In the genomic region with DNA sequence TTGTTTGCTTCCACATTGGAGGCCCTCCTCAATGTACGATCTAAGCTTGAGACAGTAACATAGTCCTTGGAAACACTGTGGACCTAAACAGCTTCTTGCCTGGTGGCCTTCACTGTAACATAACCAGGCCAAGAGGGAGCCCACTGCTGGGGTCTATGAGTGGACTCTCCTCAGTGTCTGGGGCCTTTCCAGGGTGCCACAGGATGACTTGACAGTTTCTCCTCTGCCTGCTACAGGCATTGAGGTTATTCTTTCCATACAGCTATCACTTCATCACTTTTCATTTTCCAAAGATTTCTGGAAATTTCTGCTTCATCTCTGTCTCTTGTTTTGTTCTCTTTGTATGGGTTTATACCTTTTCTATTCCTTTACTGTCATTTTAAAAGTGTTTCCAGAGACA, we compare ENCODE assay signal across 37 cellular contexts. TPM values are rescaled to one million over a fixed set of nuclear protein-coding genes. Genes with fewer than 3 reads are reported as not detected.
"Had no signal": no experiment of that assay in that cellular context is flagged by ENCODE, and none has a peak within 500 bp of the region (broad histone marks: within the 10 kb centered on the region; RNA-seq: fewer than 3 reads in every experiment).

No MANE protein-coding gene starts in this region.

- H3K4me1 Mint-ChIP-seq: activated B cell treated with CpG ODN at 0.5 μM for 24 hours; activated CD4-positive, alpha-beta T cell treated with anti-CD3 and anti-CD28 coated beads, Interleukin-2, amount 10 ng/mL, durations not matched to agents 24 days and 14 days; activated naive CD8-positive, alpha-beta T cell treated with anti-CD3 and anti-CD28 coated beads for 36 hours; activated T-helper 17 cell treated with anti-CD3 and anti-CD28 coated beads, Interleukin-2, amount 50 U/mL, for 72 hours had no signal

- H3K27ac ChIP-seq: adrenal gland, body of pancreas, brain microvascular endothelial cell, breast epithelium, VCaP had no signal

- ATAC-seq: activated CD8-positive, alpha-beta T cell treated with anti-CD3 and anti-CD28 coated beads for 36 hours; activated naive CD4-positive, alpha-beta T cell treated with anti-CD3 and anti-CD28 coated beads, Interleukin-2, amount 50 U/mL, for 72 hours; activated T-cell treated with anti-CD3 and anti-CD28 coated beads, Interleukin-2, amount 50 U/mL, for 4 hours; activated T-cell treated with anti-CD3 and anti-CD28 coated beads, Interleukin-2, amount 50 U/mL, for 72 hours; activated T-helper 17 cell treated with anti-CD3 and anti-CD28 coated beads, Interleukin-2, amount 50 U/mL, for 72 hours; body of pancreas had no signal

- DNase-seq: activated B cell treated with CpG ODN at 0.5 μM for 24 hours; activated CD4-positive, alpha-beta memory T cell treated with anti-CD3 and anti-CD28 coated beads for 36 hours; activated CD4-positive, alpha-beta T cell treated with anti-CD3 and anti-CD28 coated beads for 4 hours; activated CD4-positive, alpha-beta T cell treated with anti-CD3 and anti-CD28 coated beads, Interleukin-2, amount 10 ng/mL, durations not matched to agents 24 days and 14 days; activated CD4-positive, alpha-beta T cell treated with anti-CD3 and anti-CD28 coated beads, Interleukin-2, amount 50 U/mL, for 1 hour; activated CD4-positive, alpha-beta T cell treated with anti-CD3 and anti-CD28 coated beads, Interleukin-2, amount 50 U/mL, for 4 hours; activated CD4-positive, CD25-positive, alpha-beta regulatory T cell treated with anti-CD3 and anti-CD28 coated beads, Interleukin-2, amount 50 U/mL, for 72 hours; activated CD8-positive, alpha-beta memory T cell treated with anti-CD3 and anti-CD28 coated beads, Interleukin-2, amount 50 U/mL, for 4 hours; activated CD8-positive, alpha-beta T cell treated with anti-CD3 and anti-CD28 coated beads for 36 hours; activated effector memory CD4-positive, alpha-beta T cell treated with anti-CD3 and anti-CD28 coated beads, Interleukin-2, amount 50 U/mL, for 16 hours; activated gamma-delta T cell treated with Interleukin-2 at 50 U/mL for 16 hours; activated naive CD4-positive, alpha-beta T cell; activated naive CD4-positive, alpha-beta T cell treated with anti-CD3 and anti-CD28 coated beads for 36 hours; activated naive CD4-positive, alpha-beta T cell treated with anti-CD3 and anti-CD28 coated beads, Interleukin-2, amount 50 U/mL, for 16 hours; activated naive CD8-positive, alpha-beta T cell treated with anti-CD3 and anti-CD28 coated beads for 36 hours; activated T-cell treated with anti-CD3 and anti-CD28 coated beads for 4 hours; activated T-cell treated with anti-CD3 and anti-CD28 coated beads, Interleukin-2, amount 50 U/mL, for 1 hour; activated T-cell treated with anti-CD3 and anti-CD28 coated beads, Interleukin-2, amount 50 U/mL, for 4 hours; activated T-cell treated with anti-CD3 and anti-CD28 coated beads, Interleukin-2, amount 50 U/mL, for 72 hours; adrenal gland; amniotic stem cell; aorta; body of pancreas; brain microvascular endothelial cell; central memory CD4-positive, alpha-beta T cell; T-helper 2 cell; T-helper 9 cell had no signal

- H3K9me3 Mint-ChIP-seq: activated B cell treated with CpG ODN at 0.5 μM for 24 hours; activated CD4-positive, alpha-beta memory T cell treated with anti-CD3 and anti-CD28 coated beads for 36 hours; activated CD4-positive, alpha-beta T cell treated with anti-CD3 and anti-CD28 coated beads, Interleukin-2, amount 10 ng/mL, durations not matched to agents 24 days and 14 days; activated CD8-positive, alpha-beta T cell treated with anti-CD3 and anti-CD28 coated beads for 36 hours; activated naive CD4-positive, alpha-beta T cell treated with anti-CD3 and anti-CD28 coated beads for 36 hours; activated naive CD4-positive, alpha-beta T cell treated with anti-CD3 and anti-CD28 coated beads, Interleukin-2, amount 50 U/mL, for 72 hours; activated naive CD8-positive, alpha-beta T cell treated with anti-CD3 and anti-CD28 coated beads for 36 hours; activated T-cell treated with anti-CD3 and anti-CD28 coated beads, Interleukin-2, amount 50 U/mL, for 4 hours; activated T-cell treated with anti-CD3 and anti-CD28 coated beads, Interleukin-2, amount 50 U/mL, for 72 hours; activated T-helper 1 cell treated with anti-CD3 and anti-CD28 coated beads, Interleukin-12 subunit alpha, Interleukin-12 subunit beta, Interleukin-2, Interleukin-4 antibody, amounts not matched to agents 30 ng/mL and 10 ng/mL and 1 ng/mL, durations not matched to agents 14 hours and 24 hours and 36 hours; activated T-helper 17 cell treated with anti-CD3 and anti-CD28 coated beads, Interleukin-2, amount 50 U/mL, for 72 hours; T-helper 1 cell treated with Interleukin-12 subunit alpha and Interleukin-12 subunit beta and Interleukin-4 antibody, amounts not matched to agents 30 μg/mL and 1 μg/mL, for 36 hours; T-helper 2 cell treated with Interferon-gamma antibody and Interleukin-4, amounts not matched to agents 5 μg/mL and 100 μg/mL, for 36 hours had no signal

- H3K27ac Mint-ChIP-seq: activated B cell treated with CpG ODN at 0.5 μM for 24 hours; activated CD4-positive, alpha-beta memory T cell treated with anti-CD3 and anti-CD28 coated beads for 36 hours; activated CD4-positive, alpha-beta T cell treated with anti-CD3 and anti-CD28 coated beads, Interleukin-2, amount 10 ng/mL, durations not matched to agents 24 days and 14 days; activated CD8-positive, alpha-beta T cell treated with anti-CD3 and anti-CD28 coated beads for 36 hours; activated naive CD4-positive, alpha-beta T cell treated with anti-CD3 and anti-CD28 coated beads for 36 hours; activated naive CD4-positive, alpha-beta T cell treated with anti-CD3 and anti-CD28 coated beads, Interleukin-2, amount 50 U/mL, for 72 hours; activated naive CD8-positive, alpha-beta T cell treated with anti-CD3 and anti-CD28 coated beads for 36 hours; activated T-cell treated with anti-CD3 and anti-CD28 coated beads, Interleukin-2, amount 50 U/mL, for 72 hours; activated T-helper 1 cell treated with anti-CD3 and anti-CD28 coated beads, Interleukin-12 subunit alpha, Interleukin-12 subunit beta, Interleukin-2, Interleukin-4 antibody, amounts not matched to agents 30 ng/mL and 10 ng/mL and 1 ng/mL, durations not matched to agents 14 hours and 24 hours and 36 hours; activated T-helper 17 cell treated with anti-CD3 and anti-CD28 coated beads, Interleukin-2, amount 50 U/mL, for 72 hours; T-helper 1 cell treated with Interleukin-12 subunit alpha and Interleukin-12 subunit beta and Interleukin-4 antibody, amounts not matched to agents 30 μg/mL and 1 μg/mL, for 36 hours; T-helper 2 cell treated with Interferon-gamma antibody and Interleukin-4, amounts not matched to agents 5 μg/mL and 100 μg/mL, for 36 hours had no signal

- H3K36me3 Mint-ChIP-seq: activated CD4-positive, alpha-beta memory T cell treated with anti-CD3 and anti-CD28 coated beads for 36 hours; activated naive CD4-positive, alpha-beta T cell treated with anti-CD3 and anti-CD28 coated beads, Interleukin-2, amount 50 U/mL, for 72 hours; activated naive CD8-positive, alpha-beta T cell treated with anti-CD3 and anti-CD28 coated beads for 36 hours had no signal

- H3K4me3 Mint-ChIP-seq: activated B cell treated with CpG ODN at 0.5 μM for 24 hours; activated CD4-positive, alpha-beta memory T cell treated with anti-CD3 and anti-CD28 coated beads for 36 hours; activated CD4-positive, alpha-beta T cell treated with anti-CD3 and anti-CD28 coated beads, Interleukin-2, amount 10 ng/mL, durations not matched to agents 24 days and 14 days; activated CD8-positive, alpha-beta T cell treated with anti-CD3 and anti-CD28 coated beads for 36 hours; activated naive CD4-positive, alpha-beta T cell treated with anti-CD3 and anti-CD28 coated beads for 36 hours; activated naive CD8-positive, alpha-beta T cell treated with anti-CD3 and anti-CD28 coated beads for 36 hours; activated T-cell treated with anti-CD3 and anti-CD28 coated beads, Interleukin-2, amount 50 U/mL, for 4 hours; activated T-cell treated with anti-CD3 and anti-CD28 coated beads, Interleukin-2, amount 50 U/mL, for 72 hours; activated T-helper 1 cell treated with anti-CD3 and anti-CD28 coated beads, Interleukin-12 subunit alpha, Interleukin-12 subunit beta, Interleukin-2, Interleukin-4 antibody, amounts not matched to agents 30 ng/mL and 10 ng/mL and 1 ng/mL, durations not matched to agents 14 hours and 24 hours and 36 hours; activated T-helper 17 cell treated with anti-CD3 and anti-CD28 coated beads, Interleukin-2, amount 50 U/mL, for 72 hours; T-helper 1 cell treated with Interleukin-12 subunit alpha and Interleukin-12 subunit beta and Interleukin-4 antibody, amounts not matched to agents 30 μg/mL and 1 μg/mL, for 36 hours; T-helper 2 cell treated with Interferon-gamma antibody and Interleukin-4, amounts not matched to agents 5 μg/mL and 100 μg/mL, for 36 hours had no signal

- H3K4me3 ChIP-seq: adrenal gland, body of pancreas, breast epithelium had no signal

- H3K9me3 ChIP-seq: adrenal gland, body of pancreas, breast epithelium had no signal

- H3K36me3 ChIP-seq: adrenal gland, brain microvascular endothelial cell, breast epithelium had no signal

- FAIRE-seq: astrocyte, TTC549 had no signal

- H3K4me1 ChIP-seq: adrenal gland, breast epithelium had no signal

- H3K27me3 ChIP-seq: body of pancreas, brain microvascular endothelial cell had no signal

RNA-seq across cellular contexts. Expression of a gene that starts 11.3 kb away (rescaled TPM):
- total RNA-seq: activated B cell treated with CpG ODN at 0.5 μM for 24 hours; activated CD4-positive, alpha-beta memory T cell treated with anti-CD3 and anti-CD28 coated beads for 36 hours; activated CD4-positive, alpha-beta T cell treated with anti-CD3 and anti-CD28 coated beads, Interleukin-2, amount 10 ng/mL, durations not matched to agents 24 days and 14 days; activated CD8-positive, alpha-beta memory T cell treated with anti-CD3 and anti-CD28 coated beads for 36 hours; activated CD8-positive, alpha-beta T cell treated with anti-CD3 and anti-CD28 coated beads for 36 hours; activated naive CD4-positive, alpha-beta T cell treated with anti-CD3 and anti-CD28 coated beads for 36 hours; activated naive CD4-positive, alpha-beta T cell treated with anti-CD3 and anti-CD28 coated beads, Interleukin-2, amount 50 U/mL, for 72 hours; activated naive CD8-positive, alpha-beta T cell treated with anti-CD3 and anti-CD28 coated beads for 36 hours; activated T-cell treated with anti-CD3 and anti-CD28 coated beads, Interleukin-2, amount 50 U/mL, for 4 hours; activated T-cell treated with anti-CD3 and anti-CD28 coated beads, Interleukin-2, amount 50 U/mL, for 72 hours; activated T-helper 1 cell treated with anti-CD3 and anti-CD28 coated beads, Interleukin-12 subunit alpha, Interleukin-12 subunit beta, Interleukin-2, Interleukin-4 antibody, amounts not matched to agents 30 ng/mL and 10 ng/mL and 1 ng/mL, durations not matched to agents 14 hours and 24 hours and 36 hours; activated T-helper 17 cell treated with anti-CD3 and anti-CD28 coated beads, Interleukin-2, amount 50 U/mL, for 72 hours; aorta; astrocyte; breast epithelium had no signal

RNA-seq across cellular contexts. Expression of a gene that starts 31.3 kb away (rescaled TPM):
- total RNA-seq: activated B cell treated with CpG ODN at 0.5 μM for 24 hours; activated CD4-positive, alpha-beta memory T cell treated with anti-CD3 and anti-CD28 coated beads for 36 hours; activated CD4-positive, alpha-beta T cell treated with anti-CD3 and anti-CD28 coated beads, Interleukin-2, amount 10 ng/mL, durations not matched to agents 24 days and 14 days; activated CD8-positive, alpha-beta memory T cell treated with anti-CD3 and anti-CD28 coated beads for 36 hours; activated CD8-positive, alpha-beta T cell treated with anti-CD3 and anti-CD28 coated beads for 36 hours; activated naive CD4-positive, alpha-beta T cell treated with anti-CD3 and anti-CD28 coated beads for 36 hours; activated naive CD4-positive, alpha-beta T cell treated with anti-CD3 and anti-CD28 coated beads, Interleukin-2, amount 50 U/mL, for 72 hours; activated naive CD8-positive, alpha-beta T cell treated with anti-CD3 and anti-CD28 coated beads for 36 hours; activated T-cell treated with anti-CD3 and anti-CD28 coated beads, Interleukin-2, amount 50 U/mL, for 4 hours; activated T-cell treated with anti-CD3 and anti-CD28 coated beads, Interleukin-2, amount 50 U/mL, for 72 hours; activated T-helper 1 cell treated with anti-CD3 and anti-CD28 coated beads, Interleukin-12 subunit alpha, Interleukin-12 subunit beta, Interleukin-2, Interleukin-4 antibody, amounts not matched to agents 30 ng/mL and 10 ng/mL and 1 ng/mL, durations not matched to agents 14 hours and 24 hours and 36 hours; activated T-helper 17 cell treated with anti-CD3 and anti-CD28 coated beads, Interleukin-2, amount 50 U/mL, for 72 hours had no signal
